Comparison of ENCODE assay signal across 8 cellular contexts in genomic region chr10:86439544-86439943, GRCh38.
DNase-seq lines count a peak whose midpoint lies in the region; ATAC-seq, FAIRE-seq and TF ChIP-seq lines count a peak whose summit lies in the region.

No MANE protein-coding gene starts in this region.

- no peak overlapping the region for H3K4me3 Mint-ChIP-seq in stimulated activated naive CD8-positive, alpha-beta T cell treated with anti-CD3 and anti-CD28 coated beads, Interleukin-15, amount 100 ng/mL, for 72 hours

- no peaks in the 10 kb centered on the region for H3K9me2 ChIP-seq in SK-N-SH

- no peak overlapping the region for H3K27ac ChIP-seq in SK-N-SH (ENCODE audit: low read depth in 2 of 2, low read length in 1 of 2)

- peak overlapping the region in 1 of 2 donors; percentile 43 for H3K27ac Mint-ChIP-seq in stimulated activated naive CD8-positive, alpha-beta T cell treated with anti-CD3 and anti-CD28 coated beads, Interleukin-15, amount 100 ng/mL, for 72 hours

- DNase-seq in AG10803 (ENCODE audit: low read depth), result peak; percentile 87
- DNase-seq in HT1080 (ENCODE audit: low read depth), result peak; percentile 67
- DNase-seq in bronchial epithelial cell (ENCODE audit: low read depth), result peak; percentile 67
- peak; percentile 90 for DNase-seq in myocyte (ENCODE audit: low read depth)
- no peak for DNase-seq in NCI-H1436 treated with DMSO at 0.1 percent for 48 hours (lab: John Stamatoyannopoulos, UW)
- DNase-seq in stimulated activated naive CD8-positive, alpha-beta T cell treated with anti-CD3 and anti-CD28 coated beads, Interleukin-15, amount 100 ng/mL, for 72 hours, result no peak
- no peak for DNase-seq in stimulated activated CD4-positive, alpha-beta T cell treated with anti-CD3 and anti-CD28 coated beads, Interleukin-4, amount 100 ng/mL, for 1 hour
- no peak for DNase-seq in SK-N-SH

- H2AFZ ChIP-seq in SK-N-SH (ENCODE audit: low read depth), result no peak overlapping the region

- H3K27me3 Mint-ChIP-seq in stimulated activated naive CD8-positive, alpha-beta T cell treated with anti-CD3 and anti-CD28 coated beads, Interleukin-15, amount 100 ng/mL, for 72 hours, result no peaks in the 10 kb centered on the region

- no peak overlapping the region for H3K4me2 ChIP-seq in SK-N-SH

- no peaks in the 10 kb centered on the region for H3K9me3 Mint-ChIP-seq in stimulated activated naive CD8-positive, alpha-beta T cell treated with anti-CD3 and anti-CD28 coated beads, Interleukin-15, amount 100 ng/mL, for 72 hours

- H3K9ac ChIP-seq in SK-N-SH, result no peak overlapping the region

- TF ChIP-seq EP300 in SK-N-SH (IDR thresholded peaks at IDR 0.05; ENCODE audit: borderline replicate concordance in 1 of 2, low read depth in 1 of 2, low read length in 1 of 2), result no peak

- TF ChIP-seq RAD21 in SK-N-SH (IDR thresholded peaks at IDR 0.05; ENCODE audit: low read length), result no peak

- H3K36me3 ChIP-seq in bronchial epithelial cell (ENCODE audit: control insufficient read depth, insufficient read depth, low read length) (peaks cover 11% of the 10 kb centered on the region), SK-N-SH (replicated peaks in 1 of 2; ENCODE audit: control insufficient read depth in 1 of 2, insufficient read depth in 2 of 2, low read length in 1 of 2) (peaks cover 73 to 82% of the 10 kb centered on the region in 2 experiments)

- 60% methylated on average over 1 of the region's 1 CpG for WGBS in SK-N-SH (ENCODE audit: low lambda C conversion rate)

- CTCF ChIA-PET in SK-N-SH (lab: Yijun Ruan, JAX), result interaction anchor here (1.0 kb wide), 1 partner anchor 38 kb away, joined by 3 read pairs; no protein-coding TSS in a partner anchor

- H3K27me3 ChIP-seq in bronchial epithelial cell (ENCODE audit: control insufficient read depth, insufficient read depth, low read length) (no peaks in the 10 kb centered on the region), SK-N-SH (ENCODE audit: insufficient read depth) (no peaks in the 10 kb centered on the region)

- H3F3A ChIP-seq in SK-N-SH (replicated peaks; ENCODE audit: insufficient read depth), result peaks cover 11% of the 10 kb centered on the region

- H3K9me3 ChIP-seq in SK-N-SH, result no peaks in the 10 kb centered on the region

- H3K4me1 ChIP-seq in SK-N-SH (ENCODE audit: control insufficient read depth in 1 of 2, insufficient read depth in 2 of 2, low read depth in 1 of 2, low read length in 1 of 2), result no peaks in the 10 kb centered on the region

- H3K4me3 ChIP-seq in AG10803 (ENCODE audit: low read length) (no peak overlapping the region), bronchial epithelial cell (ENCODE audit: low read depth, low read length) (no peak overlapping the region), SK-N-SH (ENCODE audit: low read depth in 2 of 2, low read length in 1 of 2) (no peak overlapping the region)

- 0 out of 2 replicates have a peak, but pooled peaks have one; percentile 1 for TF ChIP-seq CTCF in AG10803 (conservative IDR thresholded peaks at IDR 0.05; ENCODE audit: low read length)
- no peak for TF ChIP-seq CTCF in bronchial epithelial cell (IDR thresholded peaks at IDR 0.05; ENCODE audit: insufficient read depth, low read length, severe bottlenecking)
- no peak for TF ChIP-seq CTCF in SK-N-SH (IDR thresholded peaks at IDR 0.05)

- H3K79me2 ChIP-seq in SK-N-SH (ENCODE audit: insufficient read depth), result peaks cover 17% of the 10 kb centered on the region; the same call in 1 of the 2 replicates

- ATAC-seq in stimulated activated naive CD8-positive, alpha-beta T cell treated with anti-CD3 and anti-CD28 coated beads, Interleukin-15, amount 100 ng/mL, for 72 hours, result no peak

- POLR2A ChIA-PET in SK-N-SH (lab: Yijun Ruan, JAX), result no interaction called here

- no peak for FAIRE-seq in bronchial epithelial cell (lab: Jason Lieb, UNC)

- 0 out of 2 replicates have a peak, but pooled peaks cover 8% of the 10 kb centered on the region for H4K20me1 ChIP-seq in SK-N-SH (ENCODE audit: insufficient read depth)

- H3K4me1 Mint-ChIP-seq in stimulated activated naive CD8-positive, alpha-beta T cell treated with anti-CD3 and anti-CD28 coated beads, Interleukin-15, amount 100 ng/mL, for 72 hours, result peaks cover 26% of the 10 kb centered on the region

TF ChIP-seq in SK-N-SH, 30 proteins besides CTCF, POLR2A, EP300 and RAD21:
- TF ChIP-seq TAF1 (IDR thresholded peaks at IDR 0.05; ENCODE audit: borderline replicate concordance, low read depth, low read length) (no peak), NRF1 (IDR thresholded peaks at IDR 0.05; ENCODE audit: low read depth, low read length) (no peak), MEF2A (IDR thresholded peaks at IDR 0.05; ENCODE audit: borderline replicate concordance, low read depth) (no peak), RFX5 (IDR thresholded peaks at IDR 0.05; ENCODE audit: low read length) (no peak), TEAD4 (IDR thresholded peaks at IDR 0.05; ENCODE audit: borderline replicate concordance, insufficient read depth) (no peak), REST (IDR thresholded peaks at IDR 0.05; ENCODE audit: low read depth, low read length) (no peak), EZH2phosphoT487 (IDR thresholded peaks at IDR 0.05; ENCODE audit: borderline replicate concordance, low read depth) (no peak), ELF1 (IDR thresholded peaks at IDR 0.05) (no peak), RCOR1 (IDR thresholded peaks at IDR 0.05; ENCODE audit: low read length) (no peak)
- TF ChIP-seq, protein P1, sequence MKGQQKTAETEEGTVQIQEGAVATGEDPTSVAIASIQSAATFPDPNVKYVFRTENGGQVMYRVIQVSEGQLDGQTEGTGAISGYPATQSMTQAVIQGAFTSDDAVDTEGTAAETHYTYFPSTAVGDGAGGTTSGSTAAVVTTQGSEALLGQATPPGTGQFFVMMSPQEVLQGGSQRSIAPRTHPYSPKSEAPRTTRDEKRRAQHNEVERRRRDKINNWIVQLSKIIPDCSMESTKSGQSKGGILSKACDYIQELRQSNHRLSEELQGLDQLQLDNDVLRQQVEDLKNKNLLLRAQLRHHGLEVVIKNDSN (IDR thresholded peaks at IDR 0.05; ENCODE audit: borderline replicate concordance, low read depth), result no peak

Comparison
In these comparisons a context has a peak if more than half of its experiments do, and no peak if none do; other contexts are left out.
1. DNase-seq: peak in AG10803 (single experiment), HT1080 (single experiment), bronchial epithelial cell (single experiment) and myocyte (single experiment); none in NCI-H1436 treated with DMSO at 0.1 percent for 48 hours (single experiment), stimulated activated naive CD8-positive, alpha-beta T cell treated with anti-CD3 and anti-CD28 coated beads, Interleukin-15, amount 100 ng/mL, for 72 hours (0 of 2), stimulated activated CD4-positive, alpha-beta T cell treated with anti-CD3 and anti-CD28 coated beads, Interleukin-4, amount 100 ng/mL, for 1 hour (single experiment) and SK-N-SH (single experiment).